ENCODE assay signal across 1 cellular context in the genomic region with DNA sequence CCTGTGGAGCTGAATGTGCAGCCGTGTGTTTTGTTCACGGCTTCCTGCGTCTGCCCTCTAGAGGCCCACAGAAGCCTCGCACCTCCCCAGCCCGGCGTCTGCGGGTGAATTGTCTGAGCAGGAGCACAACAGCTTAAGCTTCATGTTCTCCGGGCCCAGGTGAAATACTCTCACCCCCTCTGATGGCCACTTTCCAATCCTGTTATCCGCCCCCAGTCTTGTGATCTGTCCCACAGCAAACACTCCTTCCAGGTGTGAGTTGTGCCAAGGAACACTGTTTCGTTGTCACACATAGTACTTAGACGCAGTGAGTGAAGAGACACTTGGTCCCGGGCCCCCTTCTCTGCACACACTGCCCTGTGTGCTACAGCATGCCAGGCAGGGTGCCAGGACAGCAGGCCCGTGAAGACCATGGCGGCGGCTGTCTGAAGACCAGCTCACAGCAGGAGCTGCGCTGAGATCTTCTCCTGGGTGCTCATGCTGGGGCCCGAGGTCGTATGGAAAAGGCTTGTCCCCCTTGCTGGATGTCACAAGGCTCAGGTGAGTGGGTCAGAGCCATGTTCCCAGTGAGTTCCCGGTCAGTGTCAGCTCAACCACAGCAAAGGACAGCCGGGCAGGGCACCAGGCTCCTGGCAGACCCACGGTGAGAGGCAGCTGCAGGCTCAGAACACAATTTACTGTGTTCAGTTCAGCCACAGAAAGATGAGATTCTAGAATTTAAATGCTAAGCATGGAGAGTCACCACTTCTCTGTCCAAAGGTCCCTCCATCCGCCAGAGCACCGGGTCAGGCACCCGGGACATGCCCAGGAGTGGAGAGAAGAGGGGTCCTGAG.
TF ChIP-seq lines count a peak whose summit lies in the region.

No MANE protein-coding gene starts in this region.

TF ChIP-seq in SK-N-SH, 30 proteins besides CTCF, POLR2A, EP300 and RAD21 (continued from another document):
- TF ChIP-seq, protein P1, sequence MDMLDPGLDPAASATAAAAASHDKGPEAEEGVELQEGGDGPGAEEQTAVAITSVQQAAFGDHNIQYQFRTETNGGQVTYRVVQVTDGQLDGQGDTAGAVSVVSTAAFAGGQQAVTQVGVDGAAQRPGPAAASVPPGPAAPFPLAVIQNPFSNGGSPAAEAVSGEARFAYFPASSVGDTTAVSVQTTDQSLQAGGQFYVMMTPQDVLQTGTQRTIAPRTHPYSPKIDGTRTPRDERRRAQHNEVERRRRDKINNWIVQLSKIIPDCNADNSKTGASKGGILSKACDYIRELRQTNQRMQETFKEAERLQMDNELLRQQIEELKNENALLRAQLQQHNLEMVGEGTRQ (IDR thresholded peaks at IDR 0.05; ENCODE audit: borderline replicate concordance, low read depth, low read length) = no peak
- TF ChIP-seq YY1 (IDR thresholded peaks at IDR 0.05; ENCODE audit: low read depth) = no peak
- no peak for TF ChIP-seq NRF1 (IDR thresholded peaks at IDR 0.05; ENCODE audit: low read depth, low read length)
- TF ChIP-seq MEF2A (IDR thresholded peaks at IDR 0.05; ENCODE audit: borderline replicate concordance, low read depth) = no peak
- TF ChIP-seq JUND (IDR thresholded peaks at IDR 0.05) = no peak
